ENCODE assay signal across 14 cellular contexts in genomic region chrX:7191681-7192110, GRCh38. TPM values are rescaled to one million over a fixed set of nuclear protein-coding genes. Genes with fewer than 3 reads are reported as not detected.
DNase-seq lines count a peak whose midpoint lies in the region; ATAC-seq, FAIRE-seq and TF ChIP-seq lines count a peak whose summit lies in the region.
"Had no signal": no experiment of that assay in that cellular context is flagged by ENCODE, and none has a peak within 500 bp of the region (broad histone marks: within the 10 kb centered on the region; RNA-seq: fewer than 3 reads in every experiment).

No MANE protein-coding gene starts in this region.

- no peak for TF ChIP-seq POLR2A in GM12891 (IDR thresholded peaks at IDR 0.05; ENCODE audit: low read depth, low read length)

- TF ChIP-seq CTCF in astrocyte of the spinal cord (IDR thresholded peaks at IDR 0.05; ENCODE audit: low read depth, low read length) (peak; percentile 18), neural crest cell (conservative IDR thresholded peaks at IDR 0.05) (peak; percentile 35)

- peaks cover 3% of the 10 kb centered on the region for H3K9me3 Mint-ChIP-seq in neural crest cell
- H3K9me3 Mint-ChIP-seq: activated T-cell treated with anti-CD3 and anti-CD28 coated beads, Interleukin-2, amount 50 U/mL, for 4 hours; nephron had no signal

- no peak overlapping the region for H3K27ac Mint-ChIP-seq in neural crest cell (ENCODE audit: unreplicated experiment)
- H3K27ac Mint-ChIP-seq: nephron had no signal

- peak; percentile 76 for FAIRE-seq in GM12891 (lab: Jason Lieb, UNC)
- FAIRE-seq: islet of Langerhans had no signal

- H3K36me3 Mint-ChIP-seq in neural crest cell (ENCODE audit: low read depth): peaks cover 2% of the 10 kb centered on the region

- H3K4me3 ChIP-seq in astrocyte of the spinal cord (ENCODE audit: low read depth, low read length): no peak overlapping the region
- H3K4me3 ChIP-seq: Peyer's patch, spleen, vagina had no signal

- ATAC-seq in HG02870 (IDR thresholded peaks at IDR 0.05; ENCODE audit: unreplicated experiment): peak; percentile 55
- ATAC-seq in GM21528 (IDR thresholded peaks at IDR 0.05; ENCODE audit: low FRiP score, unreplicated experiment): no peak
- ATAC-seq: activated T-cell treated with anti-CD3 and anti-CD28 coated beads, Interleukin-2, amount 50 U/mL, for 4 hours had no signal

- H3K4me1 Mint-ChIP-seq in neural crest cell: peaks cover 13% of the 10 kb centered on the region

- H3K4me3 Mint-ChIP-seq in neural crest cell: no peak overlapping the region
- H3K4me3 Mint-ChIP-seq: activated T-cell treated with anti-CD3 and anti-CD28 coated beads, Interleukin-2, amount 50 U/mL, for 4 hours; nephron had no signal

- DNase-seq in GM12891 (ENCODE audit: insufficient read length, low spot score) (no peak), astrocyte of the spinal cord (ENCODE audit: low read depth, low spot score) (no peak), neural crest cell (ENCODE audit: low read depth, low spot score) (no peak), NCI-H2227 treated with DMSO at 0.1 percent for 48 hours (lab: John Stamatoyannopoulos, UW) (no peak)
- DNase-seq in activated CD4-positive, alpha-beta T cell treated with anti-CD3 and anti-CD28 coated beads for 1 hour: no peak
- DNase-seq: activated T-cell treated with anti-CD3 and anti-CD28 coated beads, Interleukin-2, amount 50 U/mL, for 4 hours; NCI-H1436; Peyer's patch; spleen had no signal

- no peaks in the 10 kb centered on the region for H3K27me3 Mint-ChIP-seq in neural crest cell (ENCODE audit: low read depth)

- in situ Hi-C loops in astrocyte of the spinal cord (cut with HindIII; ENCODE audit: low sequenced_read_pairs): no loop called here

TF ChIP-seq in GM12891, 5 proteins besides CTCF, POLR2A, EP300 and RAD21:
- TF ChIP-seq POLR2AphosphoS5 (IDR thresholded peaks at IDR 0.05; ENCODE audit: low read depth, low read length): no peak
- no peak for TF ChIP-seq POU2F2 (IDR thresholded peaks at IDR 0.05; ENCODE audit: low read depth, low read length)
- TF ChIP-seq SPI1 (IDR thresholded peaks at IDR 0.05; ENCODE audit: low read depth, low read length): no peak
- no peak for TF ChIP-seq PAX5 (IDR thresholded peaks at IDR 0.05; ENCODE audit: insufficient read depth, low read length, severe bottlenecking)
- TF ChIP-seq TAF1 (IDR thresholded peaks at IDR 0.05; ENCODE audit: low read depth, low read length): no peak

RNA-seq across cellular contexts. Expression of gene PUDP, which starts 43.7 kb away (rescaled TPM):
- 25.9 TPM for polyA plus RNA-seq in GM12891 (2012; ENCODE audit: low read depth, missing spikeins)
- total RNA-seq in neural crest cell: 75.0 and 75.8 TPM in 2 replicates

RNA-seq across cellular contexts. Expression of gene STS, which starts 44.2 kb away (rescaled TPM):
- polyA plus RNA-seq in GM12891 (2012; ENCODE audit: low read depth, missing spikeins): 4.1 TPM
- total RNA-seq in neural crest cell: 6.3 and 6.9 TPM in 2 replicates
